Comparison of ENCODE assay signal across 23 cellular contexts in the genomic region with DNA sequence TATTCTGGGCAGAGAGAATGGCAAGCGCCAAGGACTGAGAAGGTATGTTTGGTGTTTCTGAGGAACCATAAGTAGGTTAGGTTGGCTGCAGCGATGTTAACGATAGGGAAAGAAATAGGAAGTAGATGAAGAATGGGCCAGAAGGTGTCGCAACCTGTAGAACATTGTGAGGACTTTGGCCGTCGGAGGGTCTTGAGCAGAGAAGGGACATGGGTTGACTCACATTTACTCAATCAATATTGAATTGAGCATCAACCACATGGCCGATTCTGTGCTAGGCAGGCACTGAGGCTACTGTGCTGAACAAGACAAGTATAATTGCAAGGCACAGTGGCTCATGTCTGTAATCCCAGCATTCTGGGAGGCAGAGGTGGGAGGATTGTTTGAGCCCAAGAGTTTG.
"Had no signal": no experiment of that assay in that cellular context is flagged by ENCODE, and none has a peak within 500 bp of the region (broad histone marks: within the 10 kb centered on the region; RNA-seq: fewer than 3 reads in every experiment).

No MANE protein-coding gene starts in this region.

- H3K27me3 ChIP-seq: breast epithelium, colonic mucosa, SJCRH30 had no signal

- H3K27ac ChIP-seq: breast epithelium, colonic mucosa, SJCRH30 had no signal

- H3K9me3 ChIP-seq: breast epithelium, colonic mucosa, SJCRH30, SK-N-SH had no signal

- H3K36me3 ChIP-seq: breast epithelium, colonic mucosa, SJCRH30 had no signal

- H3K4me3 ChIP-seq: breast epithelium, colonic mucosa, SJCRH30 had no signal

- H3K4me2 ChIP-seq: SK-N-SH had no signal

- ATAC-seq: activated CD8-positive, alpha-beta T cell treated with anti-CD3 and anti-CD28 coated beads, Interleukin-2, amount 10 ng/mL, durations not matched to agents 7 days and 5 days; WTC11 had no signal

- H3K9ac ChIP-seq: SK-N-SH had no signal

- DNase-seq: activated CD4-positive, alpha-beta T cell treated with anti-CD3 and anti-CD28 coated beads for 48 hours; activated CD4-positive, alpha-beta T cell treated with anti-CD3 and anti-CD28 coated beads, Interleukin-2, amount 50 U/mL, for 4 hours; activated CD4-positive, CD25-positive, alpha-beta regulatory T cell treated with anti-CD3 and anti-CD28 coated beads, Interleukin-2, amount 50 U/mL, for 72 hours; activated CD8-positive, alpha-beta T cell treated with anti-CD3 and anti-CD28 coated beads, Interleukin-2, amount 10 ng/mL, durations not matched to agents 7 days and 5 days; activated effector memory CD4-positive, alpha-beta T cell treated with Interleukin-2 at 50 U/mL for 16 hours; activated naive CD4-positive, alpha-beta T cell; activated T-cell treated with anti-CD3 and anti-CD28 coated beads, Interleukin-2, amount 50 U/mL, for 24 hours; aorta; caudate nucleus; colonic mucosa; KG1; NCI-H1048; NCI-H1417; NCI-H1930; NCI-H2107; NCI-H2171 treated with DMSO at 0.1 percent for 48 hours; NCI-H226; NCI-H526; NCI-H774; SJCRH30; SK-N-SH had no signal

- H3K4me1 ChIP-seq: breast epithelium, colonic mucosa, SJCRH30 had no signal
